17 cellular contexts compared by ENCODE assay signal in the genomic region with DNA sequence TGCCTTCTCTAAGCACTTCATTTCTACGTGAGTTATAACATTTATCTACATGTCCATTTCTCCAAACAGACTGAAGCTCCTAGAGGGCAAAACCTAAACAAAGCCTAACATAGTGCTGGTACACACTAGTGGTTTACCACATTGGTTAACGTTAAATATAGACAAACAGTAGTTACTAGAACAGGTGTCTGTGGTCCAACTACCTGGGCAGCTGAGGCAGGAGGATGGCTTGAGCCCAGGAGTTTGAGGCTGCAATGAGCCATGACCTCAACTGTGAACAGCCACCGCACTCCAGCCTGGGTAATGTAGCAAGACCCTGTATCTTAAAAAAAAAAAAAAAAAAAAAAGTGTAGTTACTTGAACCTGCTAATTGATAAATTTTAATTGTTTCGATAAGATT. TPM values are rescaled to one million over a fixed set of nuclear protein-coding genes. Genes with fewer than 3 reads are reported as not detected.
A peak's percentile ranks its signal among the peaks of the same experiment; 100 is the strongest.
DNase-seq lines count a peak whose midpoint lies in the region; ATAC-seq, FAIRE-seq and TF ChIP-seq lines count a peak whose summit lies in the region.
"Had no signal": no experiment of that assay in that cellular context is flagged by ENCODE, and none has a peak within 500 bp of the region (broad histone marks: within the 10 kb centered on the region; RNA-seq: fewer than 3 reads in every experiment).

No MANE protein-coding gene starts in this region.

- no peak for TF ChIP-seq EP300 in HepG2 (IDR thresholded peaks at IDR 0.05; ENCODE audit: low read depth in 2 of 2, low read length in 2 of 2)
- no peak for TF ChIP-seq EP300 in HepG2 (CRISPR knock-in tag; IDR thresholded peaks at IDR 0.05; ENCODE audit: borderline replicate concordance)

- no peak for TF ChIP-seq RAD21 in HepG2 (CRISPR knock-in tag; IDR thresholded peaks at IDR 0.05)

- no peak for TF ChIP-seq POLR2A in HepG2 (IDR thresholded peaks at IDR 0.05; ENCODE audit: insufficient read depth in 1 of 2, low read depth in 2 of 2, low read length in 2 of 2)

- H3K9ac ChIP-seq in HepG2 (ENCODE audit: insufficient read depth, low read depth, low read length) = no peak overlapping the region

- H3K27me3 ChIP-seq in Panc1 (ENCODE audit: control insufficient read depth, insufficient read depth, low read length) (no peaks in the 10 kb centered on the region), HepG2 (ENCODE audit: control insufficient read depth in 1 of 2, insufficient read depth in 2 of 2, low read length in 2 of 2) (no peaks in the 10 kb centered on the region), A673 (replicated peaks; ENCODE audit: insufficient read depth, low read depth, low read length, poor library complexity) (no peaks in the 10 kb centered on the region)
- H3K27me3 ChIP-seq: gastroesophageal sphincter, upper lobe of right lung had no signal

- H3K36me3 ChIP-seq in Panc1 (ENCODE audit: control insufficient read depth, insufficient read depth, low read length) (no peaks in the 10 kb centered on the region), HepG2 (replicated peaks in 1 of 2; ENCODE audit: control insufficient read depth in 1 of 2, insufficient read depth in 2 of 2, low read length in 2 of 2) (peaks cover 3 to 26% of the 10 kb centered on the region in 2 experiments), A673 (ENCODE audit: insufficient read depth, low read length, poor library complexity, severe bottlenecking) (no peaks in the 10 kb centered on the region)
- H3K36me3 ChIP-seq: gastroesophageal sphincter, upper lobe of right lung had no signal

- no peaks in the 10 kb centered on the region for H4K20me1 ChIP-seq in HepG2 (ENCODE audit: insufficient read depth, low read length)

- no TSS peak for BruUV-seq in Calu3 (replicated peaks; lab: Mats Ljungman, UMichigan)
- BruUV-seq in Panc1 (replicated peaks; lab: Mats Ljungman, UMichigan) = no TSS peak
- BruUV-seq in HepG2 (replicated peaks; lab: Mats Ljungman, UMichigan) = no TSS peak
- no TSS peak for BruUV-seq in A673 (replicated peaks; lab: Mats Ljungman, UMichigan)

- FAIRE-seq in HepG2 (lab: Jason Lieb, UNC) = no peak
- FAIRE-seq: GM12891, keratinocyte had no signal

- H3K4me2 ChIP-seq in HepG2 (ENCODE audit: low read depth, low read length) = no peak overlapping the region

- H3K27ac Mint-ChIP-seq in Calu3 (ENCODE audit: unreplicated experiment) = peak overlapping the region; percentile 78
- H3K27ac Mint-ChIP-seq: activated naive CD4-positive, alpha-beta T cell treated with anti-CD3 and anti-CD28 coated beads, Interleukin-2, amount 50 U/mL, for 72 hours had no signal

- H3K79me2 ChIP-seq in HepG2 (ENCODE audit: insufficient read depth, low read length) = peaks cover 95% of the 10 kb centered on the region

- peaks cover 53% of the 10 kb centered on the region for H3K36me3 Mint-ChIP-seq in Calu3 (ENCODE audit: insufficient read depth, unreplicated experiment)
- H3K36me3 Mint-ChIP-seq: activated naive CD4-positive, alpha-beta T cell treated with anti-CD3 and anti-CD28 coated beads, Interleukin-2, amount 50 U/mL, for 72 hours had no signal

- peaks cover 86% of the 10 kb centered on the region for H3K4me1 Mint-ChIP-seq in Calu3 (ENCODE audit: low read depth, unreplicated experiment)

- in situ Hi-C loops in Panc1 (cut with HindIII; ENCODE audit: low pct_unique_long_range_greater_than_20kb, low sequenced_read_pairs) (no loop called here), HepG2 (cut with HindIII; ENCODE audit: extremely low pct_ligation_motif_present, low pct_unique_long_range_greater_than_20kb) (no loop called here)

- H3K9me3 ChIP-seq in Panc1 (ENCODE audit: control insufficient read depth, insufficient read depth, low read depth, low read length) (no peaks in the 10 kb centered on the region), HepG2 (ENCODE audit: low read length) (no peaks in the 10 kb centered on the region), A673 (ENCODE audit: low read depth, low read length, poor library complexity, severe bottlenecking) (no peaks in the 10 kb centered on the region)
- H3K9me3 ChIP-seq: gastroesophageal sphincter, upper lobe of right lung had no signal

- H3K27me3 Mint-ChIP-seq in Calu3 (ENCODE audit: unreplicated experiment) = no peaks in the 10 kb centered on the region

- peak overlapping the region; percentile 49 for H3K4me3 Mint-ChIP-seq in Calu3 (ENCODE audit: low read depth, unreplicated experiment)
- H3K4me3 Mint-ChIP-seq: endodermal cell had no signal

- H3K27ac ChIP-seq in Panc1 (ENCODE audit: low read length) (peak overlapping the region; percentile 58; the same call in 1 of the 2 replicates), HepG2 (ENCODE audit: extremely low read length, insufficient read depth, low read length) (no peak overlapping the region), A673 (ENCODE audit: low read depth, low read length, poor library complexity, severe bottlenecking) (no peak overlapping the region)
- H3K27ac ChIP-seq: gastroesophageal sphincter, upper lobe of right lung had no signal

- H3K9me3 Mint-ChIP-seq in Calu3 (ENCODE audit: low read depth, unreplicated experiment) = no peaks in the 10 kb centered on the region
- H3K9me3 Mint-ChIP-seq: activated naive CD4-positive, alpha-beta T cell treated with anti-CD3 and anti-CD28 coated beads, Interleukin-2, amount 50 U/mL, for 72 hours; endodermal cell had no signal

- H3K4me3 ChIP-seq in Panc1 (ENCODE audit: low read depth in 2 of 2, low read length in 2 of 2) (no peak overlapping the region), HepG2 (replicated peaks in 1 of 3; ENCODE audit: insufficient read depth in 1 of 3, low read depth in 2 of 3, low read length in 3 of 3) (no peak overlapping the region), A673 (ENCODE audit: low read depth, low read length, poor library complexity, severe bottlenecking) (no peak overlapping the region)
- H3K4me3 ChIP-seq: gastroesophageal sphincter, upper lobe of right lung had no signal

- H2AFZ ChIP-seq in HepG2 (ENCODE audit: low read length) = no peak overlapping the region

- intact Hi-C loops in Calu3 (cut with micrococcal nuclease; ENCODE audit: unreplicated experiment) = no loop called here
- intact Hi-C loops in Panc1 (cut with micrococcal nuclease; ENCODE audit: unreplicated experiment) = no loop called here
- intact Hi-C loops in HepG2 (cut with micrococcal nuclease; ENCODE audit: unreplicated experiment) = no loop called here
- intact Hi-C loops in A673 (cut with micrococcal nuclease; ENCODE audit: unreplicated experiment) = no loop called here

- POLR2A ChIA-PET in Panc1 (lab: Charles Lee) = interaction anchor here (0.6 kb wide), 1 partner anchor 233 kb away, joined by 4 read pairs; no protein-coding TSS in a partner anchor
- POLR2A ChIA-PET in HepG2 (lab: Yijun Ruan, JAX) = interaction anchor here (0.7 to 2.7 kb wide), 3 partner anchors 12 to 16 kb away, joined by 4 to 9 read pairs (median 8); no protein-coding TSS in a partner anchor
- POLR2A ChIA-PET in A673 (lab: Charles Lee; ENCODE audit: low non-redundant PET) = no interaction called here

- H3K4me1 ChIP-seq in Panc1 (ENCODE audit: control insufficient read depth, insufficient read depth, low read length) (peaks cover 44% of the 10 kb centered on the region), HepG2 (ENCODE audit: insufficient read depth, low read length) (peaks cover 61% of the 10 kb centered on the region), A673 (ENCODE audit: insufficient read depth, low read length, poor library complexity, severe bottlenecking) (peaks cover 44% of the 10 kb centered on the region)

- TF ChIP-seq CTCF in Calu3 (IDR thresholded peaks at IDR 0.05; ENCODE audit: unreplicated experiment) = no peak
- TF ChIP-seq CTCF in Panc1 (IDR thresholded peaks at IDR 0.05) = no peak
- no peak for TF ChIP-seq CTCF in HepG2 (CRISPR knock-in tag; IDR thresholded peaks at IDR 0.05)
- TF ChIP-seq CTCF in A673 (conservative IDR thresholded peaks at IDR 0.05; ENCODE audit: low read depth, low read length) = no peak

- CTCF ChIA-PET in Calu3 (lab: Charles Lee) = interaction anchor here (0.7 kb wide), 1 partner anchor 263 kb away, joined by 3 read pairs; no protein-coding TSS in a partner anchor
- CTCF ChIA-PET in Panc1 (lab: Charles Lee) = interaction anchor here (0.7 kb wide), 2 partner anchors 663 to 854 kb away, joined by 5 to 6 read pairs; no protein-coding TSS in a partner anchor
- CTCF ChIA-PET in HepG2 (lab: Yijun Ruan, JAX; ENCODE audit: low intra/inter-chr PET ratio, low total read pairs) = no interaction called here
- CTCF ChIA-PET in A673 (lab: Charles Lee) = no interaction called here

- DNase-seq in Calu3 = no peak
- DNase-seq in Panc1 (ENCODE audit: low read depth, low spot score) = no peak
- no peak for DNase-seq in HepG2 (ENCODE audit: low spot score)
- DNase-seq in A673 (ENCODE audit: low spot score) = no peak
- DNase-seq in NCI-H2029 treated with DMSO at 0.1 percent for 48 hours (lab: John Stamatoyannopoulos, UW) = no peak
- no peak for DNase-seq in NCI-H2171 (lab: John Stamatoyannopoulos, UW)
- DNase-seq: endodermal cell; KG1; NCI-H187; stimulated activated CD8-positive, alpha-beta memory T cell treated with anti-CD3 and anti-CD28 coated beads, Interleukin-4, amount 100 ng/mL, for 48 hours; upper lobe of right lung had no signal

- ATAC-seq in GM19438 (IDR thresholded peaks at IDR 0.05; ENCODE audit: low read depth, unreplicated experiment) = peak; percentile 77
- ATAC-seq in HG03066 (IDR thresholded peaks at IDR 0.05; ENCODE audit: low read depth, unreplicated experiment) = peak; percentile 45
- no peak for ATAC-seq in Panc1
- ATAC-seq in HepG2 = no peak
- ATAC-seq: activated naive CD4-positive, alpha-beta T cell treated with anti-CD3 and anti-CD28 coated beads, Interleukin-2, amount 50 U/mL, for 72 hours; gastroesophageal sphincter; upper lobe of right lung had no signal

- 99% methylated on average over 4 of the region's 4 CpGs for WGBS in HepG2 (ENCODE audit: low lambda C conversion rate)

RNA-seq across cellular contexts. Expression of a gene that starts 26.5 kb away (rescaled TPM):
- total RNA-seq in Calu3 (2022) (201 and 265 TPM in 2 replicates), Panc1 (2021; ENCODE audit: unreplicated experiment) (61.8 TPM), HepG2 (2016; rRNA removed; fragmentation: Illumina TruSeq; extraction: Trizol) (52.4 and 98.3 TPM in 2 replicates), A673 (2021) (77.3 and 97.5 TPM in 2 replicates)
- polyA plus RNA-seq in Panc1 (2012; ENCODE audit: insufficient read length) = 25.7 TPM
- total RNA-seq in HepG2 (2016; cell fraction: cytosol; rRNA removed; fragmentation: Illumina TruSeq; extraction: Trizol; ENCODE audit: low read depth) = 29.7 and 32.9 TPM in 2 replicates
- 47.0 and 86.4 TPM in 2 replicates for total RNA-seq in HepG2 (2016; cell fraction: insoluble cytoplasmic fraction; rRNA removed; fragmentation: Illumina TruSeq; extraction: Trizol)
- 36.9 and 39.5 TPM in 2 replicates for total RNA-seq in HepG2 (2016; cell fraction: membrane; rRNA removed; fragmentation: Illumina TruSeq; extraction: Trizol)
- total RNA-seq in HepG2 (2016; cell fraction: nucleus; rRNA removed; fragmentation: Illumina TruSeq; extraction: Trizol) = 243 and 259 TPM in 2 replicates
- 40.0 and 43.6 TPM in 2 replicates for polyA plus RNA-seq in HepG2 (2011; rRNA removed)
- polyA plus RNA-seq in HepG2 (2011; cell fraction: cytosol; rRNA removed) = 26.4 and 36.1 TPM in 2 replicates
- 57.3 and 62.4 TPM in 2 replicates for polyA plus RNA-seq in HepG2 (2011; cell fraction: nucleus; rRNA removed)
- 74.2 and 81.5 TPM in 2 replicates for polyA plus RNA-seq in HepG2 (2012)
- polyA plus RNA-seq in HepG2 (2016; cell fraction: cytosol; fragmentation: Illumina TruSeq; extraction: Trizol; ENCODE audit: low read depth) = 14.1 and 16.7 TPM in 2 replicates
- 36.4 and 38.2 TPM in 2 replicates for polyA plus RNA-seq in HepG2 (2016; cell fraction: insoluble cytoplasmic fraction; fragmentation: Illumina TruSeq; extraction: Trizol; ENCODE audit: low read depth)
- 17.6 and 19.0 TPM in 2 replicates for polyA plus RNA-seq in HepG2 (2016; cell fraction: membrane; fragmentation: Illumina TruSeq; extraction: Trizol; ENCODE audit: low read depth)
- polyA plus RNA-seq in HepG2 (2016; cell fraction: nucleus; fragmentation: Illumina TruSeq; extraction: Trizol; ENCODE audit: insufficient read depth, low read depth) = 68.4 and 81.3 TPM in 2 replicates
- polyA minus RNA-seq in HepG2 (2011; rRNA and poly(A)+ RNA removed; ENCODE audit: low replicate concordance) = 19.5 and 154 TPM in 2 replicates
- polyA minus RNA-seq in HepG2 (2011; cell fraction: cytosol; rRNA and poly(A)+ RNA removed) = 69.6 and 97.5 TPM in 2 replicates
- polyA minus RNA-seq in HepG2 (2011; cell fraction: nucleus; rRNA and poly(A)+ RNA removed) = 726 and 816 TPM in 2 replicates

Comparison
In these comparisons a context has a peak if more than half of its experiments do, and no peak if none do; other contexts are left out.
1. ATAC-seq: peak in GM19438 (single experiment) and HG03066 (single experiment); none in Panc1 (single experiment) and HepG2 (single experiment).
2. CTCF ChIA-PET loops: an anchor here in Calu3 (0.7 kb wide) and Panc1 (0.7 kb wide); none called in HepG2 and A673.